8 cellular contexts compared by ENCODE assay signal in the genomic region with DNA sequence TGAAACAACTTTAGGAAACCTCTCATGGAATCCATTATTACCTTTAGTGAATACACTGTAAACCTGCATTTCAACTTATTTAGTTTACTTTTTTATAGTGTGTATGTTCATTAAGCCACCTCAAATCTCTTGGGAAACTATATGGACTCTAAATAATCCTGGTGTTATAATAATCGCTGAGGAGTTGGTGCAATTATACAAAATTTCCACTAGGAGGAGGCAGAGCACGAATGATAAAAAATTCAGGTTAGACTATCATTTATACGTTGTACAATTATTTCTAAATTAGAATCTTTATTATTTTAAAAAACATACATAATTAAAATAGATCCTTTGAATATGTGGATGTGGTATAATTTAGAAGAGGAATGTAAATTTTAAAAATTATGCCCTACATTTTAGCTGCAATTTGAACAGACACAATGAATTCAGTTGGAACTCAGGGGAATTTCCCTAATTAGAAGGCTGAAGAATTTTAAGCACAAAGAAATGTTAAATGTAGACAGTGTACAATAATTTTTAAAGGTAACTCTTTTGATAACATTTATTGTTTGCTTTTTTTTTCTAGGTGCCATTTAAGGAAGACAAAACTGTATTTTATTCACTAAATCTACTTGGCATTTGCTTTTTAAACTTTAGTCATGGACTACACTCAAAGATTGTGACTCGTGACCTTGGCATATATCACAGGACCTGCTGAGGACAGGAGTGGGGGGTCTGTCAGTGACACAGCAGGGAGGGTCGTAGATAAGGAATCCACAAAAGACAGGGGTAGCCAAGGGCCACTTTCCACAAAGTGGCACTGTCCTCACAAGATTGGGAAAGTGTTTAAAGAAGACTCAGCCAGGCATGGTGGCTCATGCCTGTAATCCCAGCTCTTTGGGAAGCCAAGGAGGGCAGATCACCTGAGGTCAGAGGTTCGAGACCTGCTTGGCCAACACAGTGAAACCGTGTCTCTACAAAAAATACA. TPM values are rescaled to one million over a fixed set of nuclear protein-coding genes. Genes with fewer than 3 reads are reported as not detected.
DNase-seq lines count a peak whose midpoint lies in the region; ATAC-seq and TF ChIP-seq lines count a peak whose summit lies in the region.

No MANE protein-coding gene starts in this region.

- no peak overlapping the region for H2BK12ac ChIP-seq in mesenchymal stem cell (ENCODE audit: low read length in 2 of 2)

- 39% methylated on average over 7 of the region's 7 CpGs for WGBS in mammary epithelial cell (ENCODE audit: low coverage, missing lambda C conversion rate)
- WGBS in mesenchymal stem cell: 70% methylated on average over 4 of the region's 7 CpGs

- POLR2A ChIA-PET in activated CD8-positive, alpha-beta T cell treated with anti-CD3 and anti-CD28 coated beads for 36 hours (lab: Charles Lee): no interaction called here
- POLR2A ChIA-PET in activated CD8-positive, alpha-beta T cell treated with anti-CD3 and anti-CD28 coated beads, Interleukin-2, amount 10 ng/mL, durations not matched to agents 7 days and 5 days (lab: Charles Lee): no interaction called here

- no peaks in the 10 kb centered on the region for H4K20me1 ChIP-seq in mammary epithelial cell (ENCODE audit: insufficient read depth, low read length)

- H3K27ac ChIP-seq in mammary epithelial cell (ENCODE audit: insufficient read depth, low read depth, low read length) (no peak overlapping the region), mesenchymal stem cell (ENCODE audit: low read length, poor library complexity, severe bottlenecking) (no peak overlapping the region)

- H4K91ac ChIP-seq in mesenchymal stem cell (ENCODE audit: low read length): no peak overlapping the region

- TF ChIP-seq CTCF in activated CD8-positive, alpha-beta T cell treated with anti-CD3 and anti-CD28 coated beads for 36 hours (IDR thresholded peaks at IDR 0.05): peak; percentile 88
- TF ChIP-seq CTCF in mammary epithelial cell (conservative IDR thresholded peaks at IDR 0.05 in 1 of 2, IDR thresholded peaks at IDR 0.05 in 1 of 2; ENCODE audit: extremely low read depth in 1 of 2, insufficient read depth in 1 of 2, low read depth in 1 of 2, low read length in 2 of 2): peak; percentile 69 to 71

- no peak overlapping the region for H4K8ac ChIP-seq in mesenchymal stem cell (ENCODE audit: low read length)

- H3K79me2 ChIP-seq in mammary epithelial cell (ENCODE audit: insufficient read depth, low read length): no peaks in the 10 kb centered on the region

- no peak overlapping the region for H3K14ac ChIP-seq in mesenchymal stem cell (ENCODE audit: low read length in 2 of 2)

- peaks cover 16% of the 10 kb centered on the region for H3K27me3 Mint-ChIP-seq in activated CD8-positive, alpha-beta T cell treated with anti-CD3 and anti-CD28 coated beads for 36 hours
- peaks cover 20% of the 10 kb centered on the region for H3K27me3 Mint-ChIP-seq in activated CD8-positive, alpha-beta T cell treated with anti-CD3 and anti-CD28 coated beads, Interleukin-2, amount 10 ng/mL, durations not matched to agents 7 days and 5 days (ENCODE audit: low read depth)

- CTCF ChIA-PET in activated CD8-positive, alpha-beta T cell treated with anti-CD3 and anti-CD28 coated beads for 36 hours (lab: Charles Lee): interaction anchor here (0.8 to 4.1 kb wide), 17 partner anchors 11 to 860 kb away, joined by 3 to 37 read pairs (median 4); no protein-coding TSS in a partner anchor
- CTCF ChIA-PET in activated CD8-positive, alpha-beta T cell treated with anti-CD3 and anti-CD28 coated beads, Interleukin-2, amount 10 ng/mL, durations not matched to agents 7 days and 5 days (lab: Charles Lee): interaction anchor here (1.0 to 4.8 kb wide), 8 partner anchors 17 to 419 kb away, joined by 3 to 44 read pairs (median 4); no protein-coding TSS in a partner anchor
- CTCF ChIA-PET in mammary epithelial cell (lab: Charles Lee; ENCODE audit: low non-redundant PET): interaction anchor here (0.6 to 0.7 kb wide), 2 partner anchors 333 to 885 kb away, joined by 3 to 10 read pairs; no protein-coding TSS in a partner anchor

- no TSS peak for BruUV-seq in mammary epithelial cell (replicated peaks; lab: Mats Ljungman, UMichigan)

- H3K27me3 ChIP-seq in mammary epithelial cell (ENCODE audit: insufficient read depth, low read length): no peaks in the 10 kb centered on the region
- peaks cover 0 to 5% of the 10 kb centered on the region in 2 experiments for H3K27me3 ChIP-seq in mesenchymal stem cell (ENCODE audit: control insufficient read depth in 1 of 2, insufficient read depth in 1 of 2, low read length in 2 of 2)

- intact Hi-C loops in activated CD8-positive, alpha-beta T cell treated with anti-CD3 and anti-CD28 coated beads for 36 hours (cut with micrococcal nuclease): loop anchor here (5.0 kb wide), 1 partner anchor 333 kb away; no protein-coding TSS in a partner anchor
- intact Hi-C loops in mammary epithelial cell (cut with micrococcal nuclease): loop anchor here (1.0 to 5.0 kb wide), 8 partner anchors 42 to 863 kb away; a partner anchor contains a TSS

- no peak overlapping the region for H2AK5ac ChIP-seq in mesenchymal stem cell (ENCODE audit: low read length, severe bottlenecking)

- H3K9me3 ChIP-seq in mammary epithelial cell (replicated peaks; ENCODE audit: insufficient read depth, low read length) (no peaks in the 10 kb centered on the region), mesenchymal stem cell (ENCODE audit: control insufficient read depth, low read length) (no peaks in the 10 kb centered on the region)

- DNase-seq in activated CD8-positive, alpha-beta T cell treated with anti-CD3 and anti-CD28 coated beads for 36 hours: no peak
- DNase-seq in activated CD8-positive, alpha-beta T cell treated with anti-CD3 and anti-CD28 coated beads, Interleukin-2, amount 10 ng/mL, durations not matched to agents 7 days and 5 days: no peak
- DNase-seq in NCI-H226 (peak; percentile 9), mammary epithelial cell (no peak), mesenchymal stem cell (peak; percentile 33), SHP77 (lab: John Stamatoyannopoulos, UW) (no peak)

- no peaks in the 10 kb centered on the region for H3K9me3 Mint-ChIP-seq in activated CD8-positive, alpha-beta T cell treated with anti-CD3 and anti-CD28 coated beads for 36 hours
- no peaks in the 10 kb centered on the region for H3K9me3 Mint-ChIP-seq in activated CD8-positive, alpha-beta T cell treated with anti-CD3 and anti-CD28 coated beads, Interleukin-2, amount 10 ng/mL, durations not matched to agents 7 days and 5 days (ENCODE audit: insufficient read depth)

- H3K9ac ChIP-seq in mammary epithelial cell (ENCODE audit: insufficient read depth, low read length) (no peak overlapping the region), mesenchymal stem cell (ENCODE audit: low read length) (peak overlapping the region; percentile 67)

- H3K4me1 ChIP-seq in mammary epithelial cell (ENCODE audit: insufficient read depth, low read length): peaks cover 11% of the 10 kb centered on the region
- peaks cover 10% of the 10 kb centered on the region for H3K4me1 ChIP-seq in mesenchymal stem cell (ENCODE audit: control insufficient read depth, insufficient read depth, low read depth, low read length)

- H3K4me1 Mint-ChIP-seq in activated CD8-positive, alpha-beta T cell treated with anti-CD3 and anti-CD28 coated beads for 36 hours (ENCODE audit: low read depth): no peaks in the 10 kb centered on the region
- H3K4me1 Mint-ChIP-seq in activated CD8-positive, alpha-beta T cell treated with anti-CD3 and anti-CD28 coated beads, Interleukin-2, amount 10 ng/mL, durations not matched to agents 7 days and 5 days (ENCODE audit: low read depth): no peaks in the 10 kb centered on the region

- H3K4me2 ChIP-seq in mammary epithelial cell (ENCODE audit: insufficient read depth, low read depth, low read length) (no peak overlapping the region), mesenchymal stem cell (ENCODE audit: low read length, poor library complexity, severe bottlenecking) (no peak overlapping the region)

- in situ Hi-C loops in mammary epithelial cell (cut with MboI; ENCODE audit: low sequenced_read_pairs in 2 of 2): loop anchor here (10.0 to 25.0 kb wide), 2 partner anchors 330 to 858 kb away; no protein-coding TSS in a partner anchor

- H3K27ac Mint-ChIP-seq in activated CD8-positive, alpha-beta T cell treated with anti-CD3 and anti-CD28 coated beads for 36 hours: no peak overlapping the region
- H3K27ac Mint-ChIP-seq in activated CD8-positive, alpha-beta T cell treated with anti-CD3 and anti-CD28 coated beads, Interleukin-2, amount 10 ng/mL, durations not matched to agents 7 days and 5 days: no peak overlapping the region

- dilution Hi-C loops in mammary epithelial cell (cut with HindIII; ENCODE audit: low sequenced_read_pairs): no loop called here

- no peak overlapping the region for H3K23ac ChIP-seq in mesenchymal stem cell (ENCODE audit: low read length in 2 of 2)

- H3K36me3 ChIP-seq in mammary epithelial cell (ENCODE audit: insufficient read depth, low read length) (no peaks in the 10 kb centered on the region), mesenchymal stem cell (ENCODE audit: control insufficient read depth in 1 of 2, insufficient read depth in 2 of 2, low read depth in 1 of 2, low read length in 2 of 2) (no peaks in the 10 kb centered on the region)

- H3K18ac ChIP-seq in mesenchymal stem cell (ENCODE audit: low read depth in 1 of 2, low read length in 2 of 2): no peak overlapping the region

- no peak overlapping the region for H3K4me3 Mint-ChIP-seq in activated CD8-positive, alpha-beta T cell treated with anti-CD3 and anti-CD28 coated beads for 36 hours
- no peak overlapping the region for H3K4me3 Mint-ChIP-seq in activated CD8-positive, alpha-beta T cell treated with anti-CD3 and anti-CD28 coated beads, Interleukin-2, amount 10 ng/mL, durations not matched to agents 7 days and 5 days

- H2AFZ ChIP-seq in mammary epithelial cell (ENCODE audit: low read depth, low read length) (no peak overlapping the region), mesenchymal stem cell (ENCODE audit: low read depth, low read length) (no peak overlapping the region)

- H3K4ac ChIP-seq in mesenchymal stem cell (ENCODE audit: low read depth in 1 of 2, low read length in 2 of 2): no peak overlapping the region

- H3K36me3 Mint-ChIP-seq in activated CD8-positive, alpha-beta T cell treated with anti-CD3 and anti-CD28 coated beads for 36 hours (ENCODE audit: low read depth): no peaks in the 10 kb centered on the region
- H3K36me3 Mint-ChIP-seq in activated CD8-positive, alpha-beta T cell treated with anti-CD3 and anti-CD28 coated beads, Interleukin-2, amount 10 ng/mL, durations not matched to agents 7 days and 5 days (ENCODE audit: low read depth): no peaks in the 10 kb centered on the region

- no peak overlapping the region for H2BK15ac ChIP-seq in mesenchymal stem cell (ENCODE audit: low read depth, poor library complexity, severe bottlenecking)

- ATAC-seq in activated CD8-positive, alpha-beta T cell treated with anti-CD3 and anti-CD28 coated beads for 36 hours: no peak
- ATAC-seq in activated CD8-positive, alpha-beta T cell treated with anti-CD3 and anti-CD28 coated beads, Interleukin-2, amount 10 ng/mL, durations not matched to agents 7 days and 5 days: no peak
- ATAC-seq in GM18873 (IDR thresholded peaks at IDR 0.05; ENCODE audit: low FRiP score, unreplicated experiment): no peak
- no peak for ATAC-seq in GM21447 (IDR thresholded peaks at IDR 0.05; ENCODE audit: unreplicated experiment)

- H2BK5ac ChIP-seq in mesenchymal stem cell (ENCODE audit: low read depth, low read length, poor library complexity, severe bottlenecking): no peak overlapping the region

- H3K79me1 ChIP-seq in mesenchymal stem cell (replicated peaks; ENCODE audit: low read length, poor library complexity, severe bottlenecking): no peaks in the 10 kb centered on the region

- no peak overlapping the region for H2BK120ac ChIP-seq in mesenchymal stem cell (ENCODE audit: low read depth, low read length)

- H3K4me3 ChIP-seq in mammary epithelial cell (replicated peaks in 1 of 3; ENCODE audit: insufficient read depth in 1 of 3, low read depth in 2 of 3, low read length in 3 of 3) (no peak overlapping the region), mesenchymal stem cell (ENCODE audit: insufficient read depth in 1 of 2, low read depth in 1 of 2, low read length in 2 of 2) (no peak overlapping the region)

RNA-seq across cellular contexts. Expression of a gene that starts 45.5 kb away (rescaled TPM):
- 10 to 100 TPM; 11.9 to 13.7 TPM for total RNA-seq in activated CD8-positive, alpha-beta T cell treated with anti-CD3 and anti-CD28 coated beads for 36 hours
- total RNA-seq in activated CD8-positive, alpha-beta T cell treated with anti-CD3 and anti-CD28 coated beads, Interleukin-2, amount 10 ng/mL, durations not matched to agents 7 days and 5 days: 10 to 100 TPM; 14.5 to 15.2 TPM
- 10 to 100 TPM; 36.1 to 47.8 TPM for total RNA-seq in mammary epithelial cell
- 10.3 TPM for polyA plus RNA-seq in mammary epithelial cell
- polyA minus RNA-seq in mammary epithelial cell: 20.0 TPM
- polyA plus RNA-seq in mesenchymal stem cell (2013, experiment 1 of 2): 29.5 TPM
- 30.1 TPM for polyA plus RNA-seq in mesenchymal stem cell (2013, experiment 2 of 2)

RNA-seq across cellular contexts. Expression of a gene that starts 50.6 kb away (rescaled TPM):
- total RNA-seq in activated CD8-positive, alpha-beta T cell treated with anti-CD3 and anti-CD28 coated beads for 36 hours: under 1 TPM; 0.25 to 0.52 TPM
- 1 to 10 TPM; 1.6 to 1.7 TPM for total RNA-seq in activated CD8-positive, alpha-beta T cell treated with anti-CD3 and anti-CD28 coated beads, Interleukin-2, amount 10 ng/mL, durations not matched to agents 7 days and 5 days
- 10 to 100 TPM; 14.2 to 33.5 TPM for total RNA-seq in mammary epithelial cell
- polyA plus RNA-seq in mammary epithelial cell: 10.3 TPM
- polyA minus RNA-seq in mammary epithelial cell: 100 TPM
- 15.4 TPM for polyA plus RNA-seq in mesenchymal stem cell (2013, experiment 1 of 2)
- 15.4 TPM for polyA plus RNA-seq in mesenchymal stem cell (2013, experiment 2 of 2)

Comparison
In these comparisons a context has a peak if more than half of its experiments do, and no peak if none do; other contexts are left out.
1. DNase-seq: peak in NCI-H226 (single experiment) and mesenchymal stem cell (single experiment); none in activated CD8-positive, alpha-beta T cell treated with anti-CD3 and anti-CD28 coated beads for 36 hours (single experiment), activated CD8-positive, alpha-beta T cell treated with anti-CD3 and anti-CD28 coated beads, Interleukin-2, amount 10 ng/mL, durations not matched to agents 7 days and 5 days (single experiment), mammary epithelial cell (single experiment) and SHP77 (0 of 2).
2. RNA of a gene that starts 50.6 kb away (total RNA-seq): 14.2 to 33.5 TPM in mammary epithelial cell; 1.6 to 1.7 TPM in activated CD8-positive, alpha-beta T cell treated with anti-CD3 and anti-CD28 coated beads, Interleukin-2, amount 10 ng/mL, durations not matched to agents 7 days and 5 days and 0.25 to 0.52 TPM in activated CD8-positive, alpha-beta T cell treated with anti-CD3 and anti-CD28 coated beads for 36 hours; every median in the first group is over 4 times any median in the second.